In the genomic region with DNA sequence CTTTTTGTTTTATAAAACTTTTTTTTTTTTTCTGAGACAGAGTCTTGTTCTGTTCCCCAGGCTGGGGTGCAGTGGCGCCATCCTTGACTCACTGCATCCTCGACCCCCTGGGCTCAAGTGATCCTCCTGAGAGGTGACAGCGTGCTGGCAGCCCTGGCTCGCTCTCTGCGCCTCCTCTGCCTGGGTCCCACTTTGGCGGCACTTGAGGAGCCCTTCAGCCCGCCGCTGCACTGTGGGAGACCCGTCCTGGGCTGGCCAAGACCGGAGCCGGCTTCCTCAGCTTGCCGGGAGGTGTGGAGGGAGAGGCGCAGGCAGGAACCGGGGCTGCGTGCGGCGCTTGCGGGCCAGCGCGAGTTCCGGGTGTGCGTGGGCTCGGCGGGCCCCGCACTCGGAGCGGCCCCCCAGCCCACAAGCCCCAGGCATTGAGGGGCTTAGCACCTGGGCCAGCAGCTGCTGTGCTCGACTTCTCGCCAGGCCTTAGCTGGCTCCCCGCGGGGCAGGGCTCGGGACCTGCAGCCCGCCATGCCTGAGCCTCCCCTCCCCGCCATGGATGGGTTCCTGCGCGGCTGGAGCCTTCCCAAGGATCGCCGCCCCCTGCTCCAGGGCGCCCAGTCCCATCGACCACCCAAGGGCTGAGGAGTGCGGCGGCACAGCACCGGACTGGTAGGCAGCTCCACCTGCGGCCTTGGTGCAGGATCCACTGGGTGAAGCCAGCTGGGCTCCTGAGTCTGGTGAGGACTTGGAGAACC, we compare ENCODE assay signal across 13 cellular contexts.
"Had no signal": no experiment of that assay in that cellular context is flagged by ENCODE, and none has a peak within 500 bp of the region (broad histone marks: within the 10 kb centered on the region; RNA-seq: fewer than 3 reads in every experiment).

No MANE protein-coding gene starts in this region.

- H3K36me3 ChIP-seq: brain microvascular endothelial cell had no signal

- H3K4me2 ChIP-seq: PC-9 had no signal

- H3K36me3 Mint-ChIP-seq: activated CD8-positive, alpha-beta memory T cell treated with anti-CD3 and anti-CD28 coated beads, Interleukin-2, amount 10 ng/mL, durations not matched to agents 7 days and 5 days; activated naive CD8-positive, alpha-beta T cell treated with anti-CD3 and anti-CD28 coated beads for 36 hours had no signal

- H3K4me3 Mint-ChIP-seq: activated CD4-positive, alpha-beta memory T cell treated with anti-CD3 and anti-CD28 coated beads, Interleukin-2, amount 10 ng/mL, durations not matched to agents 7 days and 5 days; activated naive CD8-positive, alpha-beta T cell treated with anti-CD3 and anti-CD28 coated beads for 36 hours had no signal

- FAIRE-seq: RCC 7860 had no signal

- H3K27ac ChIP-seq: brain microvascular endothelial cell, PC-9, VCaP had no signal

- DNase-seq: activated CD4-positive, alpha-beta T cell treated with anti-CD3 and anti-CD28 coated beads for 48 hours; amniotic stem cell; NCI-H1092; NCI-H187 treated with DMSO at 0.1 percent for 48 hours; NCI-H2081; NCI-H748 treated with DMSO at 0.1 percent for 48 hours had no signal

- H3K9me3 Mint-ChIP-seq: activated CD4-positive, alpha-beta memory T cell treated with anti-CD3 and anti-CD28 coated beads, Interleukin-2, amount 10 ng/mL, durations not matched to agents 7 days and 5 days; activated naive CD8-positive, alpha-beta T cell treated with anti-CD3 and anti-CD28 coated beads for 36 hours had no signal

- H3K27me3 Mint-ChIP-seq: activated CD4-positive, alpha-beta memory T cell treated with anti-CD3 and anti-CD28 coated beads, Interleukin-2, amount 10 ng/mL, durations not matched to agents 7 days and 5 days; activated CD8-positive, alpha-beta memory T cell treated with anti-CD3 and anti-CD28 coated beads, Interleukin-2, amount 10 ng/mL, durations not matched to agents 7 days and 5 days had no signal

- H3K4me3 ChIP-seq: PC-9 had no signal

- H3K27me3 ChIP-seq: brain microvascular endothelial cell had no signal

- H2AFZ ChIP-seq: PC-9 had no signal

- H3K27ac Mint-ChIP-seq: activated CD4-positive, alpha-beta memory T cell treated with anti-CD3 and anti-CD28 coated beads, Interleukin-2, amount 10 ng/mL, durations not matched to agents 7 days and 5 days; activated naive CD8-positive, alpha-beta T cell treated with anti-CD3 and anti-CD28 coated beads for 36 hours had no signal
